ENCODE assay signal across 1 cellular context in genomic region chr22:20507253-20508066, GRCh38.
A peak's percentile ranks its signal among the peaks of the same experiment; 100 is the strongest.
TF ChIP-seq lines count a peak whose summit lies in the region.

TSS of gene MED15 (plus strand) at chr22:20507610. CDS start at chr22:20507679, 69 bp downstream.

TF ChIP-seq in HepG2, 621 proteins besides CTCF, POLR2A, EP300 and RAD21 (continued from another document and continues in another):
- TF ChIP-seq ZFP1 (CRISPR knock-in tag; IDR thresholded peaks at IDR 0.05) (peak; percentile 66; the same call in 1 of the 2 replicates), NCOA1 (CRISPR knock-in tag; IDR thresholded peaks at IDR 0.05) (no peak), TAF1 (CRISPR knock-in tag; IDR thresholded peaks at IDR 0.05) (peak; percentile 84), SALL2 (CRISPR knock-in tag; IDR thresholded peaks at IDR 0.05) (peak; percentile 92), ZNF496 (CRISPR knock-in tag; IDR thresholded peaks at IDR 0.05; ENCODE audit: insufficient replicate concordance) (no peak), REL (CRISPR knock-in tag; conservative IDR thresholded peaks at IDR 0.05) (no peak), ZNF891 (CRISPR knock-in tag; IDR thresholded peaks at IDR 0.05) (no peak; the same call in 1 of the 2 replicates), ATF7 (IDR thresholded peaks at IDR 0.05) (no peak), ATF7 (CRISPR knock-in tag; IDR thresholded peaks at IDR 0.05) (peak; percentile 69; the same call in 1 of the 2 replicates), ZNF564 (CRISPR knock-in tag; IDR thresholded peaks at IDR 0.05) (no peak; the same call in 1 of the 2 replicates), ARNT2 (CRISPR knock-in tag; IDR thresholded peaks at IDR 0.05; ENCODE audit: low read depth) (peak; percentile 68), PCBP2 (optimal IDR thresholded peaks at IDR 0.05; ENCODE audit: low read depth, low read length, poor library complexity, severe bottlenecking) (no peak), MIXL1 (CRISPR knock-in tag; IDR thresholded peaks at IDR 0.05) (peak; percentile 59; the same call in 1 of the 2 replicates), ZNF639 (CRISPR knock-in tag; conservative IDR thresholded peaks at IDR 0.05) (peak; percentile 90), ZNF549 (CRISPR knock-in tag; IDR thresholded peaks at IDR 0.05) (no peak), GATAD1 (CRISPR knock-in tag; IDR thresholded peaks at IDR 0.05) (peak; percentile 93), FOXK2 (IDR thresholded peaks at IDR 0.05) (no peak), ZNF430 (CRISPR knock-in tag; IDR thresholded peaks at IDR 0.05) (peak; percentile 85; the same call in 1 of the 2 replicates), GRHL1 (CRISPR knock-in tag; conservative IDR thresholded peaks at IDR 0.05) (no peak), PLRG1 (conservative IDR thresholded peaks at IDR 0.05) (no peak), ZNF253 (CRISPR knock-in tag; IDR thresholded peaks at IDR 0.05; ENCODE audit: borderline replicate concordance) (no peak; the same call in 1 of the 2 replicates), MAF1 (CRISPR knock-in tag; IDR thresholded peaks at IDR 0.05; ENCODE audit: borderline replicate concordance) (peak; percentile 72; the same call in 1 of the 2 replicates), SCMH1 (CRISPR knock-in tag; IDR thresholded peaks at IDR 0.05; ENCODE audit: borderline replicate concordance) (no peak), USF2 (IDR thresholded peaks at IDR 0.05; ENCODE audit: low read depth, low read length) (no peak), USF2 (CRISPR knock-in tag; IDR thresholded peaks at IDR 0.05; ENCODE audit: borderline replicate concordance) (no peak), JUND (CRISPR knock-in tag; IDR thresholded peaks at IDR 0.05) (no peak), ZNF597 (CRISPR knock-in tag; IDR thresholded peaks at IDR 0.05) (0 out of 2 replicates have a peak, but pooled peaks have one; percentile 85), ATM (IDR thresholded peaks at IDR 0.05; ENCODE audit: borderline replicate concordance) (no peak), ZNF629 (CRISPR knock-in tag; conservative IDR thresholded peaks at IDR 0.05) (no peak), ZNF10 (CRISPR knock-in tag; IDR thresholded peaks at IDR 0.05; ENCODE audit: borderline replicate concordance, low read depth) (no peak), KDM3A (CRISPR knock-in tag; IDR thresholded peaks at IDR 0.05; ENCODE audit: low read depth) (peak; percentile 90; the same call in 1 of the 2 replicates), THAP11 (CRISPR knock-in tag; IDR thresholded peaks at IDR 0.05) (peak; percentile 100), ZNF782 (CRISPR knock-in tag; IDR thresholded peaks at IDR 0.05; ENCODE audit: borderline replicate concordance) (peak; percentile 80), ETV5 (CRISPR knock-in tag; IDR thresholded peaks at IDR 0.05; ENCODE audit: borderline replicate concordance) (peak; percentile 84), CHD2 (IDR thresholded peaks at IDR 0.05; ENCODE audit: low read depth, low read length) (peak; percentile 27; the same call in 1 of the 2 replicates), ZNF17 (CRISPR knock-in tag; IDR thresholded peaks at IDR 0.05) (no peak), BORCS8-MEF2B (CRISPR knock-in tag; IDR thresholded peaks at IDR 0.05) (peak; percentile 73; the same call in 1 of the 2 replicates), GATAD2A (CRISPR knock-in tag; IDR thresholded peaks at IDR 0.05) (no peak; the same call in none of the 2 replicates), ZNF503 (CRISPR knock-in tag; IDR thresholded peaks at IDR 0.05) (no peak; the same call in 1 of the 2 replicates), LCORL (IDR thresholded peaks at IDR 0.05) (no peak), LCORL (CRISPR knock-in tag; IDR thresholded peaks at IDR 0.05) (no peak; the same call in 1 of the 2 replicates), POGZ (CRISPR knock-in tag; IDR thresholded peaks at IDR 0.05) (peak; percentile 86), ZNF570 (CRISPR knock-in tag; IDR thresholded peaks at IDR 0.05; ENCODE audit: borderline replicate concordance) (peak; percentile 65; the same call in 1 of the 2 replicates), ZFP82 (CRISPR knock-in tag; IDR thresholded peaks at IDR 0.05; ENCODE audit: borderline replicate concordance) (no peak), PAXIP1 (CRISPR knock-in tag; conservative IDR thresholded peaks at IDR 0.05) (peak; percentile 28; the same call in 1 of the 2 replicates), TEAD2 (CRISPR knock-in tag; IDR thresholded peaks at IDR 0.05) (no peak), NFRKB (IDR thresholded peaks at IDR 0.05) (no peak), ZNF207 (IDR thresholded peaks at IDR 0.05; ENCODE audit: borderline replicate concordance) (no peak), KDM4B (CRISPR knock-in tag; IDR thresholded peaks at IDR 0.05) (peak; percentile 25; the same call in 1 of the 2 replicates), ZNF746 (CRISPR knock-in tag; IDR thresholded peaks at IDR 0.05) (peak; percentile 69; the same call in 1 of the 2 replicates), HDAC6 (IDR thresholded peaks at IDR 0.05; ENCODE audit: low read depth, low read length) (no peak), ZNF619 (CRISPR knock-in tag; IDR thresholded peaks at IDR 0.05) (no peak)
- TF ChIP-seq, protein P1, sequence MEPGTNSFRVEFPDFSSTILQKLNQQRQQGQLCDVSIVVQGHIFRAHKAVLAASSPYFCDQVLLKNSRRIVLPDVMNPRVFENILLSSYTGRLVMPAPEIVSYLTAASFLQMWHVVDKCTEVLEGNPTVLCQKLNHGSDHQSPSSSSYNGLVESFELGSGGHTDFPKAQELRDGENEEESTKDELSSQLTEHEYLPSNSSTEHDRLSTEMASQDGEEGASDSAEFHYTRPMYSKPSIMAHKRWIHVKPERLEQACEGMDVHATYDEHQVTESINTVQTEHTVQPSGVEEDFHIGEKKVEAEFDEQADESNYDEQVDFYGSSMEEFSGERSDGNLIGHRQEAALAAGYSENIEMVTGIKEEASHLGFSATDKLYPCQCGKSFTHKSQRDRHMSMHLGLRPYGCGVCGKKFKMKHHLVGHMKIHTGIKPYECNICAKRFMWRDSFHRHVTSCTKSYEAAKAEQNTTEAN (CRISPR knock-in tag; conservative IDR thresholded peaks at IDR 0.05): 0 out of 2 replicates have a peak, but pooled peaks have one; percentile 29
- TF ChIP-seq, protein P2, sequence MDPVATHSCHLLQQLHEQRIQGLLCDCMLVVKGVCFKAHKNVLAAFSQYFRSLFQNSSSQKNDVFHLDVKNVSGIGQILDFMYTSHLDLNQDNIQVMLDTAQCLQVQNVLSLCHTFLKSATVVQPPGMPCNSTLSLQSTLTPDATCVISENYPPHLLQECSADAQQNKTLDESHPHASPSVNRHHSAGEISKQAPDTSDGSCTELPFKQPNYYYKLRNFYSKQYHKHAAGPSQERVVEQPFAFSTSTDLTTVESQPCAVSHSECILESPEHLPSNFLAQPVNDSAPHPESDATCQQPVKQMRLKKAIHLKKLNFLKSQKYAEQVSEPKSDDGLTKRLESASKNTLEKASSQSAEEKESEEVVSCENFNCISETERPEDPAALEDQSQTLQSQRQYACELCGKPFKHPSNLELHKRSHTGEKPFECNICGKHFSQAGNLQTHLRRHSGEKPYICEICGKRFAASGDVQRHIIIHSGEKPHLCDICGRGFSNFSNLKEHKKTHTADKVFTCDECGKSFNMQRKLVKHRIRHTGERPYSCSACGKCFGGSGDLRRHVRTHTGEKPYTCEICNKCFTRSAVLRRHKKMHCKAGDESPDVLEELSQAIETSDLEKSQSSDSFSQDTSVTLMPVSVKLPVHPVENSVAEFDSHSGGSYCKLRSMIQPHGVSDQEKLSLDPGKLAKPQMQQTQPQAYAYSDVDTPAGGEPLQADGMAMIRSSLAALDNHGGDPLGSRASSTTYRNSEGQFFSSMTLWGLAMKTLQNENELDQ (CRISPR knock-in tag; IDR thresholded peaks at IDR 0.05; ENCODE audit: borderline replicate concordance): peak; percentile 66; the same call in 1 of the 2 replicates
- TF ChIP-seq, protein P3, sequence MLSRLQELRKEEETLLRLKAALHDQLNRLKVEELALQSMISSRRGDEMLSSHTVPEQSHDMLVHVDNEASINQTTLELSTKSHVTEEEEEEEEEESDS (CRISPR knock-in tag; IDR thresholded peaks at IDR 0.05; ENCODE audit: borderline replicate concordance): no peak
